In the genomic region with DNA sequence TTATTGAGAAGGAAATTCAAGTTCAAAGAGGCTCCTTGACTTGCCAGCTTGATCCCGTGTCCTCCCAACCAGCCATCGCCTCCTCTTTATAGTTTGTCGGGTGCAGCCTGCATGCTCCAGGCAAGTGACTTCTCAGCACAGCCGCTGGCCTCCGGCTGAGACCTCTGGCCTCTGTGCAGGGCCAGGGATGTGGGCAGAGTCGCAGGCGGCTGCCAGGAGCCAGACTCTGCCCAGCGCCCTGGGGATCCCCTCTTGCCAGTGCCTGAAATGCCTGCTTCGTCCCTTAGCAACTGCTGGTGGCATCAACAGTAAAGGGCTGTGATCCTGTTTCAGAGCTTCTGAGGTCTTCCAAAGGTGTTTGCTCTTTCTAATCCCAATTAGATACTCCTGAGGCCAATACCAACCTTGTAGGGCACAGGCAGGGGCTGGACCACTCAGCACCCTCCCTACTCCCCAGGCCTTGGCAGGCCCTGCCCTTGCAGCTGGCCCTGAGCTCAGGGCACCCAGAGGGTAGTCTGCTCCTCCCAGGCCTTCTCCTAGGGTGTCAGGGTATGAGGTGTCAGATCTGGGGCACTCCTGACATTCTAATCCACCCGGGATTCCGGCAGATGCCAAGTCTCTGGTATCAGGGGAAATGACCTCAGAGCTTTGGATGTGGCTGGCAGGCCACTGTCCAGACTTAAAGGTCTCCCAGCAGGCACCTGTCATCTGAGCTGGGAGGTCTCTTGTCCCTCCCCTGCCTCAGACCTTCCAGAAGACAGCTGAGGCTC, we compare ENCODE assay signal across 16 cellular contexts.
DNase-seq lines count a peak whose midpoint lies in the region; ATAC-seq, FAIRE-seq and TF ChIP-seq lines count a peak whose summit lies in the region.
"Had no signal": no experiment of that assay in that cellular context is flagged by ENCODE, and none has a peak within 500 bp of the region (broad histone marks: within the 10 kb centered on the region; RNA-seq: fewer than 3 reads in every experiment).

No MANE protein-coding gene starts in this region.

- no peaks in the 10 kb centered on the region for H3K27me3 ChIP-seq in skeletal muscle tissue (ENCODE audit: control insufficient read depth in 3 of 3, insufficient read depth in 3 of 3, low read length in 3 of 3)

- no peak for TF ChIP-seq RAD21 in A549 (conservative IDR thresholded peaks at IDR 0.05 in 1 of 2, IDR thresholded peaks at IDR 0.05 in 1 of 2)

- TF ChIP-seq POLR2A in A549 (IDR thresholded peaks at IDR 0.05; ENCODE audit: low read length) = no peak

- FAIRE-seq in A549 (lab: Jason Lieb, UNC) = no peak
- FAIRE-seq: GM12891, GM19239 had no signal

- H3K9ac ChIP-seq in skeletal muscle tissue (ENCODE audit: low read depth in 1 of 3, low read length in 3 of 3) = peak overlapping the region in 2 of 3 donors; percentile 38 to 68

- 90% methylated on average over 9 of the region's 11 CpGs for WGBS in A549 (ENCODE audit: missing lambda C conversion rate)

- peaks cover 5% of the 10 kb centered on the region for H3K4me1 ChIP-seq in A549
- H3K4me1 ChIP-seq in skeletal muscle tissue (ENCODE audit: control insufficient read depth in 3 of 3, insufficient read depth in 3 of 3, low read length in 3 of 3) = peaks cover 14 to 20% (median 16%) of the 10 kb centered on the region in 3 donors

- no peaks in the 10 kb centered on the region for H3K27me3 Mint-ChIP-seq in type B pancreatic cell

- DNase-seq in A549 (ENCODE audit: low read depth in 1 of 2, low spot score in 1 of 2) = no peak
- DNase-seq in left lobe of liver (ENCODE audit: low spot score) = no peak
- no peak for DNase-seq in Ammon's horn (ENCODE audit: low spot score)
- DNase-seq in type B pancreatic cell (ENCODE audit: extremely low spot score, unreplicated experiment) = no peak
- DNase-seq: CD4-positive, CD25-positive, alpha-beta regulatory T cell; KBM-7; NCI-H1105; NCI-H187 treated with DMSO at 0.1 percent for 48 hours; NCI-H446; NCI-H774 had no signal

- no peak overlapping the region for H3K4me3 ChIP-seq in A549
- no peak overlapping the region for H3K4me3 ChIP-seq in skeletal muscle tissue (ENCODE audit: low read length in 3 of 3)

- H3K36me3 ChIP-seq in skeletal muscle tissue (ENCODE audit: control insufficient read depth in 3 of 3, insufficient read depth in 3 of 3, low read length in 3 of 3) = no peaks in the 10 kb centered on the region

- POLR2A ChIA-PET in A549 (lab: Yijun Ruan, JAX) = no interaction called here

- H3K9me3 ChIP-seq in A549 = no peaks in the 10 kb centered on the region
- no peaks in the 10 kb centered on the region for H3K9me3 ChIP-seq in skeletal muscle tissue (ENCODE audit: control insufficient read depth in 3 of 3, low read length in 3 of 3)

- CTCF ChIA-PET in A549 (lab: Yijun Ruan, JAX) = no interaction called here

- ATAC-seq in A549 (peak; percentile 40 to 48; a peak in 4 of 6 replicates), esophagus mucosa (peak; percentile 21), left lobe of liver (peak; percentile 34), HG03342 (IDR thresholded peaks at IDR 0.05; ENCODE audit: unreplicated experiment) (no peak), HG02885 (IDR thresholded peaks at IDR 0.05; ENCODE audit: poor library complexity, unreplicated experiment) (no peak)

- no peak overlapping the region for H3K27ac Mint-ChIP-seq in type B pancreatic cell
- H3K27ac Mint-ChIP-seq: CD4-positive, CD25-positive, alpha-beta regulatory T cell had no signal

- H3K36me3 Mint-ChIP-seq in type B pancreatic cell = no peaks in the 10 kb centered on the region
- H3K36me3 Mint-ChIP-seq: CD4-positive, CD25-positive, alpha-beta regulatory T cell had no signal

- H3K4me3 Mint-ChIP-seq in type B pancreatic cell = no peak overlapping the region
- H3K4me3 Mint-ChIP-seq: CD4-positive, CD25-positive, alpha-beta regulatory T cell had no signal

- H3K4me1 Mint-ChIP-seq in type B pancreatic cell (ENCODE audit: unreplicated experiment) = no peaks in the 10 kb centered on the region

- no peak for TF ChIP-seq CTCF in A549 (IDR thresholded peaks at IDR 0.05)
- TF ChIP-seq CTCF in type B pancreatic cell (conservative IDR thresholded peaks at IDR 0.05) = no peak

- H3K27ac ChIP-seq in A549 (no peak overlapping the region), skeletal muscle tissue (ENCODE audit: low read depth, low read length) (peak overlapping the region; percentile 73)

- no peaks in the 10 kb centered on the region for H3K9me3 Mint-ChIP-seq in type B pancreatic cell

- H3K4me2 ChIP-seq in A549 = no peak overlapping the region

- TF ChIP-seq EP300 in A549 (IDR thresholded peaks at IDR 0.05) = no peak

TF ChIP-seq in A549, 52 proteins besides CTCF, POLR2A, EP300 and RAD21:
- no peak for TF ChIP-seq SMC3 (IDR thresholded peaks at IDR 0.05)
- no peak for TF ChIP-seq NPAS2 (CRISPR knock-in tag; IDR thresholded peaks at IDR 0.05; ENCODE audit: borderline replicate concordance)
- TF ChIP-seq KDM1A (IDR thresholded peaks at IDR 0.05; ENCODE audit: low read depth) = no peak
- no peak for TF ChIP-seq BHLHE40 (IDR thresholded peaks at IDR 0.05; ENCODE audit: low read depth, low read length)
- no peak for TF ChIP-seq HOXA7 (CRISPR knock-in tag; IDR thresholded peaks at IDR 0.05)
- no peak for TF ChIP-seq MYC (IDR thresholded peaks at IDR 0.05; ENCODE audit: borderline replicate concordance, low read length)
- TF ChIP-seq, protein P1, sequence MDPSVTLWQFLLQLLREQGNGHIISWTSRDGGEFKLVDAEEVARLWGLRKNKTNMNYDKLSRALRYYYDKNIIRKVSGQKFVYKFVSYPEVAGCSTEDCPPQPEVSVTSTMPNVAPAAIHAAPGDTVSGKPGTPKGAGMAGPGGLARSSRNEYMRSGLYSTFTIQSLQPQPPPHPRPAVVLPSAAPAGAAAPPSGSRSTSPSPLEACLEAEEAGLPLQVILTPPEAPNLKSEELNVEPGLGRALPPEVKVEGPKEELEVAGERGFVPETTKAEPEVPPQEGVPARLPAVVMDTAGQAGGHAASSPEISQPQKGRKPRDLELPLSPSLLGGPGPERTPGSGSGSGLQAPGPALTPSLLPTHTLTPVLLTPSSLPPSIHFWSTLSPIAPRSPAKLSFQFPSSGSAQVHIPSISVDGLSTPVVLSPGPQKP (IDR thresholded peaks at IDR 0.05; ENCODE audit: low read depth, low read length) = no peak

Comparison
In these comparisons a context has a peak if more than half of its experiments do, and no peak if none do; other contexts are left out.
1. ATAC-seq: peak in A549 (2 of 2), esophagus mucosa (single experiment) and left lobe of liver (single experiment); none in HG03342 (single experiment) and HG02885 (single experiment).